ENCODE assay signal across 8 cellular contexts in genomic region chr6:28225056-28225834, GRCh38. TPM values are rescaled to one million over a fixed set of nuclear protein-coding genes. Genes with fewer than 3 reads are reported as not detected.
DNase-seq lines count a peak whose midpoint lies in the region; ATAC-seq, FAIRE-seq and TF ChIP-seq lines count a peak whose summit lies in the region.

Gene ZSCAN9, plus strand, starts transcription at chr6:28225275. Its CDS starts 1,810 bp downstream, at chr6:28227085.

- DNase-seq in CD8-positive, alpha-beta T cell = peak in 5 of 7 experiments; percentile 20 to 68 (median 47)
- DNase-seq in GM19239 (ENCODE audit: insufficient read length, low spot score) (peak; percentile 67), NCI-H460 (ENCODE audit: extremely low read depth, low read depth) (peak; percentile 59), esophagus muscularis mucosa (ENCODE audit: extremely low spot score) (peak; percentile 95), mucosa of descending colon (peak; percentile 85 to 91 (median 87)), stromal cell of bone marrow (ENCODE audit: low read depth) (peak; percentile 70)
- DNase-seq in activated CD8-positive, alpha-beta memory T cell treated with anti-CD3 and anti-CD28 coated beads, Interleukin-2, amount 50 U/mL, for 4 hours = peak; percentile 39

- peak; percentile 66 for ATAC-seq in CD8-positive, alpha-beta T cell
- peak; percentile 60 for ATAC-seq in HG03378 (IDR thresholded peaks at IDR 0.05; ENCODE audit: unreplicated experiment)
- ATAC-seq in mucosa of descending colon = peak; percentile 98

- FAIRE-seq in GM19239 (lab: Jason Lieb, UNC) = peak; percentile 93

- TF ChIP-seq CTCF in CD8-positive, alpha-beta T cell (IDR thresholded peaks at IDR 0.05) = no peak
- TF ChIP-seq CTCF in esophagus muscularis mucosa (IDR thresholded peaks at IDR 0.05) (no peak), mucosa of descending colon (IDR thresholded peaks at IDR 0.05) (no peak)

- H3K36me3 Mint-ChIP-seq in CD8-positive, alpha-beta T cell = peaks cover 2% of the 10 kb centered on the region

- H3K9me3 ChIP-seq in CD8-positive, alpha-beta T cell (ENCODE audit: low read length) = no peaks in the 10 kb centered on the region
- H3K9me3 ChIP-seq in esophagus muscularis mucosa = no peaks in the 10 kb centered on the region
- no peaks in the 10 kb centered on the region for H3K9me3 ChIP-seq in mucosa of descending colon

- no peak for TF ChIP-seq POLR2A in esophagus muscularis mucosa (IDR thresholded peaks at IDR 0.05; ENCODE audit: low read depth)

- peak within 1 kb of the TSS; percentile 92 for H3K4me3 Mint-ChIP-seq in CD8-positive, alpha-beta T cell

- peaks cover 12% of the 10 kb centered on the region for H3K4me1 ChIP-seq in CD8-positive, alpha-beta T cell (ENCODE audit: insufficient read depth, low read length)
- H3K4me1 ChIP-seq in esophagus muscularis mucosa (peaks cover 10 to 27% (median 17%) of the 10 kb centered on the region in 4 donors), mucosa of descending colon (ENCODE audit: low read depth) (peaks cover 10% of the 10 kb centered on the region)

- CTCF ChIA-PET in CD8-positive, alpha-beta T cell (lab: Charles Lee) = no interaction called here

- H3K9me3 Mint-ChIP-seq in CD8-positive, alpha-beta T cell = no peaks in the 10 kb centered on the region

- no peaks in the 10 kb centered on the region for H3K36me3 ChIP-seq in CD8-positive, alpha-beta T cell (ENCODE audit: insufficient read depth, low read length)
- H3K36me3 ChIP-seq in esophagus muscularis mucosa (peaks cover 27 to 34% (median 33%) of the 10 kb centered on the region in 4 donors), mucosa of descending colon (ENCODE audit: low read depth) (peaks cover 12% of the 10 kb centered on the region)

- H3K27ac ChIP-seq in CD8-positive, alpha-beta T cell (ENCODE audit: low read depth, low read length) = no peak within 1 kb of the TSS
- peak within 1 kb of the TSS; percentile 81 to 88 (median 84) for H3K27ac ChIP-seq in esophagus muscularis mucosa (replicated peaks in 1 of 4)

- intact Hi-C loops in CD8-positive, alpha-beta T cell (cut with DNase I, micrococcal nuclease) = loop anchor here in 1 of 2 experiments (1.0 kb wide), 1 partner anchor 27 kb away; the partner anchor contains the start of gene ZKSCAN4
- intact Hi-C loops in esophagus muscularis mucosa (cut with DNase I) (loop anchor here (5.0 kb wide), 2 partner anchors 37 to 83 kb away; partner anchors contain the start of gene ZKSCAN8), mucosa of descending colon (cut with DNase I, micrococcal nuclease) (no loop called here)

- peaks cover 13% of the 10 kb centered on the region for H3K4me1 Mint-ChIP-seq in CD8-positive, alpha-beta T cell (ENCODE audit: low read depth)

- WGBS in esophagus muscularis mucosa = under 1% methylated on average over 23 of the region's 45 CpGs

- no peak for TF ChIP-seq EP300 in esophagus muscularis mucosa (IDR thresholded peaks at IDR 0.05)

- POLR2A ChIA-PET in CD8-positive, alpha-beta T cell (lab: Charles Lee) = no interaction called here

- H3K27me3 Mint-ChIP-seq in CD8-positive, alpha-beta T cell (ENCODE audit: low read depth) = peaks cover 45% of the 10 kb centered on the region

- peaks cover 5% of the 10 kb centered on the region for H3K27me3 ChIP-seq in CD8-positive, alpha-beta T cell (ENCODE audit: insufficient read depth, low read length)
- H3K27me3 ChIP-seq in esophagus muscularis mucosa = peaks cover 0 to 19% (median 0%) of the 10 kb centered on the region in 4 donors

- peak within 1 kb of the TSS; percentile 64 for H3K4me3 ChIP-seq in CD8-positive, alpha-beta T cell (ENCODE audit: low read depth, low read length)
- peak within 1 kb of the TSS; percentile 69 to 89 (median 79) for H3K4me3 ChIP-seq in esophagus muscularis mucosa
- H3K4me3 ChIP-seq in mucosa of descending colon = peak within 1 kb of the TSS; percentile 76

- peak within 1 kb of the TSS; percentile 42 for H3K27ac Mint-ChIP-seq in CD8-positive, alpha-beta T cell

RNA-seq across cellular contexts. Expression of gene ZSCAN9, which starts in this region (rescaled TPM):
- total RNA-seq in CD8-positive, alpha-beta T cell = 1 to 10 TPM; 2.1 to 3.0 TPM
- 10.4 and 10.9 TPM in 2 replicates for total RNA-seq in NCI-H460 (2014; rRNA removed; shearing (Covaris generic))
- 15.9 and 17.0 TPM in 2 replicates for polyA plus RNA-seq in NCI-H460 (2014; cell fraction: nucleus; rRNA removed)
- total RNA-seq in esophagus muscularis mucosa (10 to 100 TPM; 11.4 to 15.4 (median 12.0) TPM), mucosa of descending colon (10 to 100 TPM; 14.1 to 15.7 (median 14.9) TPM)

Comparison
In these comparisons a context has a peak if more than half of its experiments do, and no peak if none do; other contexts are left out.
1. DNase-seq: peak in every context shown above with its lines; median percentile 95 in esophagus muscularis mucosa; 87 in mucosa of descending colon; 70 in stromal cell of bone marrow; 67 in GM19239; 59 in NCI-H460; 47 in CD8-positive, alpha-beta T cell; 39 in activated CD8-positive, alpha-beta memory T cell treated with anti-CD3 and anti-CD28 coated beads, Interleukin-2, amount 50 U/mL, for 4 hours.